ENCODE assay signal across 29 cellular contexts in genomic region chr3:42498034-42498433, GRCh38. TPM values are rescaled to one million over a fixed set of nuclear protein-coding genes. Genes with fewer than 3 reads are reported as not detected.
A peak's percentile ranks its signal among the peaks of the same experiment; 100 is the strongest.
DNase-seq lines count a peak whose midpoint lies in the region; ATAC-seq and TF ChIP-seq lines count a peak whose summit lies in the region.
"Had no signal": no experiment of that assay in that cellular context is flagged by ENCODE, and none has a peak within 500 bp of the region (broad histone marks: within the 10 kb centered on the region; RNA-seq: fewer than 3 reads in every experiment).

No MANE protein-coding gene starts in this region.

- CTCF ChIA-PET in Calu3 (lab: Charles Lee), result interaction anchor here (0.6 to 0.7 kb wide), 2 partner anchors 21 to 47 kb away, joined by 3 read pairs; no protein-coding TSS in a partner anchor

- H3K27ac Mint-ChIP-seq in Calu3 (ENCODE audit: unreplicated experiment) (peak overlapping the region; percentile 51), progenitor cell of endocrine pancreas (no peak overlapping the region), immature natural killer cell (no peak overlapping the region)
- H3K27ac Mint-ChIP-seq: activated naive CD8-positive, alpha-beta T cell treated with anti-CD3 and anti-CD28 coated beads, Interleukin-2, amount 10 ng/mL, durations not matched to agents 7 days and 5 days; HFFc6; T-helper 1 cell treated with Interleukin-12 subunit alpha and Interleukin-12 subunit beta and Interleukin-4 antibody, amounts not matched to agents 30 μg/mL and 1 μg/mL, for 36 hours had no signal

- ATAC-seq in RWPE2 (ENCODE audit: low read depth) (no peak), mucosa of descending colon (no peak), GM18867 (IDR thresholded peaks at IDR 0.05; ENCODE audit: unreplicated experiment) (no peak)
- ATAC-seq: gastroesophageal sphincter, PC-3, Right ventricle myocardium inferior, sciatic nerve, SK-N-SH treated with all-trans-retinoic acid at 6 μM for 48 hours had no signal

- no peaks in the 10 kb centered on the region for H3K36me3 ChIP-seq in RWPE2 (ENCODE audit: low read depth)
- H3K36me3 ChIP-seq in mucosa of descending colon (ENCODE audit: low read depth), result no peaks in the 10 kb centered on the region
- H3K36me3 ChIP-seq: gastroesophageal sphincter, neutrophil had no signal

- BruUV-seq in Calu3 (replicated peaks; lab: Mats Ljungman, UMichigan), result no TSS peak

- H3K27ac ChIP-seq in RWPE2 (ENCODE audit: poor library complexity, severe bottlenecking) (no peak overlapping the region), substantia nigra (ENCODE audit: low read depth, low read length, poor library complexity, severe bottlenecking) (no peak overlapping the region)
- H3K27ac ChIP-seq: gastroesophageal sphincter, neutrophil had no signal

- no peaks in the 10 kb centered on the region for H3K9me3 Mint-ChIP-seq in Calu3 (ENCODE audit: low read depth, unreplicated experiment)
- no peaks in the 10 kb centered on the region for H3K9me3 Mint-ChIP-seq in progenitor cell of endocrine pancreas (ENCODE audit: low read depth)
- peaks cover 0 to 4% (median 0%) of the 10 kb centered on the region in 6 donors for H3K9me3 Mint-ChIP-seq in immature natural killer cell
- H3K9me3 Mint-ChIP-seq: activated naive CD8-positive, alpha-beta T cell treated with anti-CD3 and anti-CD28 coated beads, Interleukin-2, amount 10 ng/mL, durations not matched to agents 7 days and 5 days; HFFc6; T-helper 1 cell treated with Interleukin-12 subunit alpha and Interleukin-12 subunit beta and Interleukin-4 antibody, amounts not matched to agents 30 μg/mL and 1 μg/mL, for 36 hours had no signal

- H3K4me1 Mint-ChIP-seq in Calu3 (ENCODE audit: low read depth, unreplicated experiment), result peaks cover 44% of the 10 kb centered on the region
- H3K4me1 Mint-ChIP-seq in progenitor cell of endocrine pancreas (ENCODE audit: low read depth), result peaks cover 6% of the 10 kb centered on the region
- H3K4me1 Mint-ChIP-seq in immature natural killer cell, result peaks cover 9 to 17% of the 10 kb centered on the region in 2 donors

- intact Hi-C loops in Calu3 (cut with micrococcal nuclease; ENCODE audit: unreplicated experiment), result no loop called here
- intact Hi-C loops in mucosa of descending colon (cut with DNase I, micrococcal nuclease), result loop anchor here in 1 of 2 donors (5.0 kb wide), 1 partner anchor 39 kb away; no protein-coding TSS in a partner anchor

- H3K36me3 Mint-ChIP-seq in Calu3 (ENCODE audit: insufficient read depth, unreplicated experiment) (peaks cover 17% of the 10 kb centered on the region), progenitor cell of endocrine pancreas (ENCODE audit: insufficient read depth) (no peaks in the 10 kb centered on the region), immature natural killer cell (no peaks in the 10 kb centered on the region)
- H3K36me3 Mint-ChIP-seq: activated naive CD8-positive, alpha-beta T cell treated with anti-CD3 and anti-CD28 coated beads, Interleukin-2, amount 10 ng/mL, durations not matched to agents 7 days and 5 days; CD4-positive, CD25-positive, alpha-beta regulatory T cell had no signal

- H3K4me3 Mint-ChIP-seq in Calu3 (ENCODE audit: low read depth, unreplicated experiment) (no peak overlapping the region), progenitor cell of endocrine pancreas (ENCODE audit: low read depth) (no peak overlapping the region), immature natural killer cell (no peak overlapping the region)
- H3K4me3 Mint-ChIP-seq: activated naive CD8-positive, alpha-beta T cell treated with anti-CD3 and anti-CD28 coated beads, Interleukin-2, amount 10 ng/mL, durations not matched to agents 7 days and 5 days; T-helper 1 cell treated with Interleukin-12 subunit alpha and Interleukin-12 subunit beta and Interleukin-4 antibody, amounts not matched to agents 30 μg/mL and 1 μg/mL, for 36 hours had no signal

- H3K4me3 ChIP-seq in RWPE2 (ENCODE audit: severe bottlenecking) (no peak overlapping the region), mucosa of descending colon (no peak overlapping the region)
- H3K4me3 ChIP-seq: gastroesophageal sphincter had no signal

- H3K4me1 ChIP-seq in RWPE2 (ENCODE audit: insufficient read depth, poor library complexity, severe bottlenecking) (no peaks in the 10 kb centered on the region), mucosa of descending colon (ENCODE audit: low read depth) (peaks cover 20% of the 10 kb centered on the region)

- TF ChIP-seq CTCF in Calu3 (IDR thresholded peaks at IDR 0.05; ENCODE audit: unreplicated experiment) (no peak), RWPE2 (IDR thresholded peaks at IDR 0.05; ENCODE audit: poor library complexity, severe bottlenecking) (no peak), progenitor cell of endocrine pancreas (IDR thresholded peaks at IDR 0.05; ENCODE audit: unreplicated experiment) (no peak), mucosa of descending colon (IDR thresholded peaks at IDR 0.05) (no peak)

- H3K27me3 Mint-ChIP-seq in Calu3 (ENCODE audit: unreplicated experiment) (peaks cover 18% of the 10 kb centered on the region), progenitor cell of endocrine pancreas (peaks cover 62% of the 10 kb centered on the region), immature natural killer cell (ENCODE audit: low read depth in 3 of 3) (peaks cover 2 to 15% (median 7%) of the 10 kb centered on the region in 3 donors)

- DNase-seq in Calu3, result no peak
- peak; percentile 6 for DNase-seq in RWPE2 (ENCODE audit: low spot score)
- DNase-seq in ecto neural progenitor cell (ENCODE audit: low spot score), result peak; percentile 14
- DNase-seq in progenitor cell of endocrine pancreas (ENCODE audit: low spot score, unreplicated experiment), result peak; percentile 3
- DNase-seq in mucosa of descending colon, result no peak
- no peak for DNase-seq in immature natural killer cell
- DNase-seq in substantia nigra (lab: John Stamatoyannopoulos, UW), result no peak
- DNase-seq: activated CD4-positive, alpha-beta T cell treated with anti-CD3 and anti-CD28 coated beads, Interleukin-2, amount 50 U/mL, for 48 hours; activated T-cell treated with anti-CD3 and anti-CD28 coated beads for 4 hours; CD4-positive, CD25-positive, alpha-beta regulatory T cell; central memory CD4-positive, alpha-beta T cell; DMS79 treated with DMSO at 0.1 percent for 48 hours; HFFc6; hypothalamus; Karpas-422; NCI-H1417 treated with DMSO at 0.1 percent for 48 hours; NCI-H2081; NCI-H526 treated with DMSO at 0.1 percent for 48 hours; PC-3; stimulated activated CD4-positive, alpha-beta T cell treated with anti-CD3 and anti-CD28 coated beads, Interleukin-4, amount 100 ng/mL, for 1 hour had no signal

- H3K9me3 ChIP-seq in RWPE2 (ENCODE audit: severe bottlenecking) (no peaks in the 10 kb centered on the region), mucosa of descending colon (no peaks in the 10 kb centered on the region)
- H3K9me3 ChIP-seq: gastroesophageal sphincter, neutrophil had no signal

- no peaks in the 10 kb centered on the region for H3K27me3 ChIP-seq in RWPE2 (ENCODE audit: insufficient read depth, poor library complexity, severe bottlenecking)

RNA-seq across cellular contexts. Expression of gene VIPR1, which starts 4.4 kb away (rescaled TPM):
- total RNA-seq in Calu3 (2022) (16.6 and 19.2 TPM in 2 replicates), progenitor cell of endocrine pancreas (5.8 and 6.8 TPM in 2 replicates), mucosa of descending colon (100 to 1,000 TPM in 2 of 3 donors, 10 to 100 TPM in 1; 68.9 to 202 (median 148) TPM)
- 1 to 10 TPM in 1 of 3 donors, under 1 TPM in 2; 0.30 to 1.8 (median 0.60) TPM for polyA plus RNA-seq in immature natural killer cell
- total RNA-seq: fibroblast of lung, HFFc6 had no signal

Comparison
In these comparisons a context has a peak if more than half of its experiments do, and no peak if none do; other contexts are left out.
1. DNase-seq: peak in RWPE2 (single experiment), ecto neural progenitor cell (single experiment) and progenitor cell of endocrine pancreas (single experiment); none in Calu3 (single experiment), mucosa of descending colon (0 of 3), immature natural killer cell (0 of 3) and substantia nigra (0 of 49).